ENCODE assay signal across 1 cellular context in the genomic region with DNA sequence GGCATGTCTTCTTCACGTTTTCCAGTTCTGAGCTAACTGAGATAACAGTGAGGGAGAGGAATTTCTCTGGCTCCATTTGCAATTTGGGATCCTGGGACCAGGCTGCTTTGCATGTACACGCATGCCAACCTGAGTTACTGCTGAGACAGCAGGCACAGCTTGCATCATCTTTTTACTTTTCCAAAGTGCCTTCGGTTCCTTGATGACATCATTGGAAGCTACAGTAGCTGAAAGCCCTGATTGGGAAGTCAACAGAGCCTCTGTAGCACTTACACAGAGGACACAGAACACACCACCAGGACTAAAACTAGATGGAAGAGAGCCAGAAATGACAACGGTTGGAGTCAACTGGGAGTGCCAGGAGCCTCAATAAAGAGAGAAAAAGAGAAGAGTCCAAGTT.
A peak's percentile ranks its signal among the peaks of the same experiment; 100 is the strongest.
TF ChIP-seq lines count a peak whose summit lies in the region.

No MANE protein-coding gene starts in this region.

TF ChIP-seq in HEK293, 187 proteins besides CTCF, POLR2A, EP300 and RAD21 (continued from another document):
- TF ChIP-seq ZNF146 (tag by site-specific recombination; IDR thresholded peaks at IDR 0.05) (no peak), ZSCAN23 (tag by site-specific recombination; IDR thresholded peaks at IDR 0.05) (no peak), ZNF266 (tag by site-specific recombination; IDR thresholded peaks at IDR 0.05; ENCODE audit: low read depth) (no peak), ZNF629 (tag by site-specific recombination; IDR thresholded peaks at IDR 0.05) (no peak), ZNF837 (tag by site-specific recombination; IDR thresholded peaks at IDR 0.05) (no peak), ZNF138 (tag by site-specific recombination; IDR thresholded peaks at IDR 0.05; ENCODE audit: borderline replicate concordance) (no peak), BCL6B (tag by site-specific recombination; IDR thresholded peaks at IDR 0.05) (no peak), ZNF248 (tag by site-specific recombination; IDR thresholded peaks at IDR 0.05) (no peak), ZNF155 (tag by site-specific recombination; IDR thresholded peaks at IDR 0.05) (no peak), ZNF214 (tag by site-specific recombination; IDR thresholded peaks at IDR 0.05; ENCODE audit: borderline replicate concordance) (no peak), ZNF16 (tag by site-specific recombination; IDR thresholded peaks at IDR 0.05; ENCODE audit: low read depth) (no peak), ZNF335 (tag by site-specific recombination; conservative IDR thresholded peaks at IDR 0.05) (0 out of 2 replicates have a peak, but pooled peaks have one; percentile 23), ZIC2 (tag by site-specific recombination; IDR thresholded peaks at IDR 0.05) (no peak), GLI4 (tag by site-specific recombination; IDR thresholded peaks at IDR 0.05) (no peak), ZFP3 (tag by site-specific recombination; IDR thresholded peaks at IDR 0.05; ENCODE audit: low read depth) (no peak), ZNF354C (tag by site-specific recombination; IDR thresholded peaks at IDR 0.05; ENCODE audit: borderline replicate concordance, low read depth) (no peak), ZNF302 (tag by site-specific recombination; IDR thresholded peaks at IDR 0.05; ENCODE audit: low read depth) (no peak), SETDB1 (IDR thresholded peaks at IDR 0.05; ENCODE audit: insufficient read length, low read length) (peak; percentile 32), ZSCAN4 (tag by site-specific recombination; IDR thresholded peaks at IDR 0.05) (no peak), ZNF645 (tag by site-specific recombination; IDR thresholded peaks at IDR 0.05) (no peak), KLF8 (tag by site-specific recombination; IDR thresholded peaks at IDR 0.05) (no peak), ZNF785 (tag by site-specific recombination; IDR thresholded peaks at IDR 0.05) (no peak), ZNF239 (tag by site-specific recombination; IDR thresholded peaks at IDR 0.05) (no peak), ZNF521 (tag by site-specific recombination; IDR thresholded peaks at IDR 0.05) (no peak), ZBTB21 (tag by site-specific recombination; IDR thresholded peaks at IDR 0.05) (peak; percentile 77), ZNF560 (tag by site-specific recombination; IDR thresholded peaks at IDR 0.05; ENCODE audit: borderline replicate concordance) (no peak), ZNF37A (tag by site-specific recombination; IDR thresholded peaks at IDR 0.05) (no peak)
- TF ChIP-seq, protein P1, sequence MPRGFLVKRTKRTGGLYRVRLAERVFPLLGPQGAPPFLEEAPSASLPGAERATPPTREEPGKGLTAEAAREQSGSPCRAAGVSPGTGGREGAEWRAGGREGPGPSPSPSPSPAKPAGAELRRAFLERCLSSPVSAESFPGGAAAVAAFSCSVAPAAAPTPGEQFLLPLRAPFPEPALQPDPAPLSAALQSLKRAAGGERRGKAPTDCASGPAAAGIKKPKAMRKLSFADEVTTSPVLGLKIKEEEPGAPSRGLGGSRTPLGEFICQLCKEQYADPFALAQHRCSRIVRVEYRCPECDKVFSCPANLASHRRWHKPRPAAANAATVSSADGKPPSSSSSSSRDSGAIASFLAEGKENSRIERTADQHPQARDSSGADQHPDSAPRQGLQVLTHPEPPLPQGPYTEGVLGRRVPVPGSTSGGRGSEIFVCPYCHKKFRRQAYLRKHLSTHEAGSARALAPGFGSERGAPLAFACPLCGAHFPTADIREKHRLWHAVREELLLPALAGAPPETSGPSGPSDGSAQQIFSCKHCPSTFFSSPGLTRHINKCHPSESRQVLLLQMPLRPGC (tag by site-specific recombination; IDR thresholded peaks at IDR 0.05), result no peak
- TF ChIP-seq, protein P2, sequence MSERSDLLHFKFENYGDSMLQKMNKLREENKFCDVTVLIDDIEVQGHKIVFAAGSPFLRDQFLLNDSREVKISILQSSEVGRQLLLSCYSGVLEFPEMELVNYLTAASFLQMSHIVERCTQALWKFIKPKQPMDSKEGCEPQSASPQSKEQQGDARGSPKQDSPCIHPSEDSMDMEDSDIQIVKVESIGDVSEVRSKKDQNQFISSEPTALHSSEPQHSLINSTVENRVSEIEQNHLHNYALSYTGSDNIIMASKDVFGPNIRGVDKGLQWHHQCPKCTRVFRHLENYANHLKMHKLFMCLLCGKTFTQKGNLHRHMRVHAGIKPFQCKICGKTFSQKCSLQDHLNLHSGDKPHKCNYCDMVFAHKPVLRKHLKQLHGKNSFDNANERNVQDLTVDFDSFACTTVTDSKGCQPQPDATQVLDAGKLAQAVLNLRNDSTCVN (tag by site-specific recombination; optimal IDR thresholded peaks at IDR 0.05), result no peak
- TF ChIP-seq, protein P3, sequence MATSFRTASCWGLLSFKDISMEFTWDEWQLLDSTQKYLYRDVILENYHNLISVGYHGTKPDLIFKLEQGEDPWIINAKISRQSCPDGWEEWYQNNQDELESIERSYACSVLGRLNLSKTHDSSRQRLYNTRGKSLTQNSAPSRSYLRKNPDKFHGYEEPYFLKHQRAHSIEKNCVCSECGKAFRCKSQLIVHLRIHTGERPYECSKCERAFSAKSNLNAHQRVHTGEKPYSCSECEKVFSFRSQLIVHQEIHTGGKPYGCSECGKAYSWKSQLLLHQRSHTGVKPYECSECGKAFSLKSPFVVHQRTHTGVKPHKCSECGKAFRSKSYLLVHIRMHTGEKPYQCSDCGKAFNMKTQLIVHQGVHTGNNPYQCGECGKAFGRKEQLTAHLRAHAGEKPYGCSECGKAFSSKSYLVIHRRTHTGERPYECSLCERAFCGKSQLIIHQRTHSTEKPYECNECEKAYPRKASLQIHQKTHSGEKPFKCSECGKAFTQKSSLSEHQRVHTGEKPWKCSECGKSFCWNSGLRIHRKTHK (tag by site-specific recombination; IDR thresholded peaks at IDR 0.05), result no peak
- TF ChIP-seq, protein P4, sequence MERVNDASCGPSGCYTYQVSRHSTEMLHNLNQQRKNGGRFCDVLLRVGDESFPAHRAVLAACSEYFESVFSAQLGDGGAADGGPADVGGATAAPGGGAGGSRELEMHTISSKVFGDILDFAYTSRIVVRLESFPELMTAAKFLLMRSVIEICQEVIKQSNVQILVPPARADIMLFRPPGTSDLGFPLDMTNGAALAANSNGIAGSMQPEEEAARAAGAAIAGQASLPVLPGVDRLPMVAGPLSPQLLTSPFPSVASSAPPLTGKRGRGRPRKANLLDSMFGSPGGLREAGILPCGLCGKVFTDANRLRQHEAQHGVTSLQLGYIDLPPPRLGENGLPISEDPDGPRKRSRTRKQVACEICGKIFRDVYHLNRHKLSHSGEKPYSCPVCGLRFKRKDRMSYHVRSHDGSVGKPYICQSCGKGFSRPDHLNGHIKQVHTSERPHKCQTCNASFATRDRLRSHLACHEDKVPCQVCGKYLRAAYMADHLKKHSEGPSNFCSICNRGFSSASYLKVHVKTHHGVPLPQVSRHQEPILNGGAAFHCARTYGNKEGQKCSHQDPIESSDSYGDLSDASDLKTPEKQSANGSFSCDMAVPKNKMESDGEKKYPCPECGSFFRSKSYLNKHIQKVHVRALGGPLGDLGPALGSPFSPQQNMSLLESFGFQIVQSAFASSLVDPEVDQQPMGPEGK (tag by site-specific recombination; IDR thresholded peaks at IDR 0.05), result no peak
- TF ChIP-seq, protein P5, sequence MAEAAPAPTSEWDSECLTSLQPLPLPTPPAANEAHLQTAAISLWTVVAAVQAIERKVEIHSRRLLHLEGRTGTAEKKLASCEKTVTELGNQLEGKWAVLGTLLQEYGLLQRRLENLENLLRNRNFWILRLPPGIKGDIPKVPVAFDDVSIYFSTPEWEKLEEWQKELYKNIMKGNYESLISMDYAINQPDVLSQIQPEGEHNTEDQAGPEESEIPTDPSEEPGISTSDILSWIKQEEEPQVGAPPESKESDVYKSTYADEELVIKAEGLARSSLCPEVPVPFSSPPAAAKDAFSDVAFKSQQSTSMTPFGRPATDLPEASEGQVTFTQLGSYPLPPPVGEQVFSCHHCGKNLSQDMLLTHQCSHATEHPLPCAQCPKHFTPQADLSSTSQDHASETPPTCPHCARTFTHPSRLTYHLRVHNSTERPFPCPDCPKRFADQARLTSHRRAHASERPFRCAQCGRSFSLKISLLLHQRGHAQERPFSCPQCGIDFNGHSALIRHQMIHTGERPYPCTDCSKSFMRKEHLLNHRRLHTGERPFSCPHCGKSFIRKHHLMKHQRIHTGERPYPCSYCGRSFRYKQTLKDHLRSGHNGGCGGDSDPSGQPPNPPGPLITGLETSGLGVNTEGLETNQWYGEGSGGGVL (tag by site-specific recombination; IDR thresholded peaks at IDR 0.05), result no peak
TF ChIP-seq in HEK293: peak in this region for 9.
